In the genomic region with DNA sequence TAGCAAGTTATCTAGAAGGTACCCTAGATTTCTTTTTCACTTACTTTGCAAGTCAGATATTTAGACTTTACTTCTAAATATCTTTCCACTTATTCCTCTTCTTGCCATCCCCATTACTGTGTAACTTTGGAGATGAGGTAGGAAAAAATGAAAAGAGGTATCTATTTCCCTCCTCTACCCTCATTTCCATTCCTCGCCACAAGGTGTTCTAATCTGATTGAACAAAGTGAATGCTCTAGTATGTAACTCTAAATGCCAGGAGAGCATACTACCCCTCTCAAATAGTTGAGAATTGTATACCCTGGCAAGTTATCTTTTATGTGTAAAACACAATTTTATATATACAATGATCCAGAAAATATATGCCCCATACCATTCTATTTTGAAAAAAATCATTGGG, we compare ENCODE assay signal across 16 cellular contexts. TPM values are rescaled to one million over a fixed set of nuclear protein-coding genes. Genes with fewer than 3 reads are reported as not detected.
DNase-seq lines count a peak whose midpoint lies in the region; ATAC-seq and TF ChIP-seq lines count a peak whose summit lies in the region.
"Had no signal": no experiment of that assay in that cellular context is flagged by ENCODE, and none has a peak within 500 bp of the region (broad histone marks: within the 10 kb centered on the region; RNA-seq: fewer than 3 reads in every experiment).

No MANE protein-coding gene starts in this region.

- H3K36me3 Mint-ChIP-seq in CD4-positive, alpha-beta memory T cell: peaks cover 12 to 34% of the 10 kb centered on the region in 2 donors

- POLR2A ChIA-PET in CD4-positive, alpha-beta memory T cell (lab: Charles Lee; ENCODE audit: partially characterized antibody): interaction anchor here (11.5 kb wide), 1 partner anchor 19 kb away, joined by 245 read pairs; no protein-coding TSS in a partner anchor

- ATAC-seq in lower lobe of right lung (no peak), GM18873 (IDR thresholded peaks at IDR 0.05; ENCODE audit: low FRiP score, unreplicated experiment) (no peak)
- ATAC-seq: stimulated activated naive B cell treated with anti-CD40 and anti-IgM and Interleukin-4, amounts not matched to agents 10 μg/mL and 1 μg/mL and 100 μg/mL, for 72 hours had no signal

- CTCF ChIA-PET in CD4-positive, alpha-beta memory T cell (lab: Charles Lee; ENCODE audit: partially characterized antibody): interaction anchor here (0.6 to 3.3 kb wide), 5 partner anchors 10 to 31 kb away, joined by 3 to 32 read pairs (median 3); no protein-coding TSS in a partner anchor

- intact Hi-C loops in CD4-positive, alpha-beta memory T cell (cut with micrococcal nuclease): loop anchor here (5.0 kb wide), 2 partner anchors 33 to 222 kb away; partner anchors contain the start of gene PYROXD1
- intact Hi-C loops in lower lobe of right lung (cut with DNase I): no loop called here

- no peaks in the 10 kb centered on the region for H3K27me3 ChIP-seq in CD4-positive, alpha-beta memory T cell (ENCODE audit: insufficient read depth, low read length)
- H3K27me3 ChIP-seq in lower lobe of right lung (ENCODE audit: low read depth) (no peaks in the 10 kb centered on the region), SJCRH30 (no peaks in the 10 kb centered on the region)
- H3K27me3 ChIP-seq: dorsolateral prefrontal cortex had no signal

- H3K27me3 Mint-ChIP-seq in CD4-positive, alpha-beta memory T cell: no peaks in the 10 kb centered on the region

- H3K4me1 ChIP-seq in CD4-positive, alpha-beta memory T cell (ENCODE audit: insufficient read depth, low read length): peaks cover 40% of the 10 kb centered on the region
- peaks cover 15% of the 10 kb centered on the region for H3K4me1 ChIP-seq in lower lobe of right lung
- 0 out of 2 replicates have a peak, but pooled peaks cover 5% of the 10 kb centered on the region for H3K4me1 ChIP-seq in SJCRH30

- H3K4me1 Mint-ChIP-seq in CD4-positive, alpha-beta memory T cell: peaks cover 18 to 65% (median 34%) of the 10 kb centered on the region in 4 donors

- H3K4me3 ChIP-seq in CD4-positive, alpha-beta memory T cell (ENCODE audit: low read length in 2 of 2): no peak overlapping the region
- H3K4me3 ChIP-seq in fibroblast of mammary gland (ENCODE audit: control insufficient read depth, low read depth, low read length): no peak overlapping the region
- H3K4me3 ChIP-seq in lower lobe of right lung: no peak overlapping the region
- no peak overlapping the region for H3K4me3 ChIP-seq in SJCRH30

- peak overlapping the region in 4 of 7 donors; percentile 23 to 94 (median 58) for H3K27ac Mint-ChIP-seq in CD4-positive, alpha-beta memory T cell
- H3K27ac Mint-ChIP-seq: stimulated activated naive B cell treated with anti-CD40 and anti-IgM and Interleukin-4, amounts not matched to agents 10 μg/mL and 1 μg/mL and 100 μg/mL, for 72 hours had no signal

- TF ChIP-seq CTCF in fibroblast of mammary gland (conservative IDR thresholded peaks at IDR 0.05; ENCODE audit: control insufficient read depth, insufficient read depth, low read depth, low read length) (peak; percentile 8), lower lobe of right lung (IDR thresholded peaks at IDR 0.05) (no peak)

- no peak overlapping the region for H3K27ac ChIP-seq in CD4-positive, alpha-beta memory T cell (ENCODE audit: low read depth, low read length)
- H3K27ac ChIP-seq in lower lobe of right lung (no peak overlapping the region), SJCRH30 (no peak overlapping the region)

- H3K9me3 ChIP-seq in CD4-positive, alpha-beta memory T cell (ENCODE audit: control insufficient read depth in 1 of 2, low read length in 2 of 2): no peaks in the 10 kb centered on the region
- no peaks in the 10 kb centered on the region for H3K9me3 ChIP-seq in lower lobe of right lung
- H3K9me3 ChIP-seq in SJCRH30 (replicated peaks): no peaks in the 10 kb centered on the region

- H3K4me3 Mint-ChIP-seq in CD4-positive, alpha-beta memory T cell: peak overlapping the region in 3 of 8 donors; percentile 25 to 61 (median 56)
- H3K4me3 Mint-ChIP-seq: stimulated activated naive B cell treated with anti-CD40 and anti-IgM and Interleukin-4, amounts not matched to agents 10 μg/mL and 1 μg/mL and 100 μg/mL, for 72 hours had no signal

- peak in 1 of 5 donors; percentile 19 for DNase-seq in CD4-positive, alpha-beta memory T cell
- DNase-seq in ELR (ENCODE audit: low read depth) (peak; percentile 36), NCI-H69 (lab: John Stamatoyannopoulos, UW) (peak; percentile 9), fibroblast of mammary gland (ENCODE audit: low read depth) (no peak), lower lobe of right lung (no peak), SJCRH30 (no peak)
- DNase-seq in stimulated activated CD4-positive, alpha-beta T cell treated with anti-CD3 and anti-CD28 coated beads, Interleukin-2, amount 100 ng/mL, for 48 hours: no peak
- DNase-seq: activated gamma-delta T cell; CD8-positive, alpha-beta memory T cell; dorsolateral prefrontal cortex; IMR-90; NCI-H1436; occipital lobe; stimulated activated naive B cell treated with anti-CD40 and anti-IgM and Interleukin-4, amounts not matched to agents 10 μg/mL and 1 μg/mL and 100 μg/mL, for 72 hours had no signal

- peaks cover 6% of the 10 kb centered on the region for H3K36me3 ChIP-seq in CD4-positive, alpha-beta memory T cell (ENCODE audit: insufficient read depth, low read length)
- H3K36me3 ChIP-seq in lower lobe of right lung (peaks cover 3% of the 10 kb centered on the region), SJCRH30 (peaks cover 17% of the 10 kb centered on the region)

- no peaks in the 10 kb centered on the region for H3K9me3 Mint-ChIP-seq in CD4-positive, alpha-beta memory T cell
- H3K9me3 Mint-ChIP-seq: CD8-positive, alpha-beta memory T cell; stimulated activated naive B cell treated with anti-CD40 and anti-IgM and Interleukin-4, amounts not matched to agents 10 μg/mL and 1 μg/mL and 100 μg/mL, for 72 hours had no signal

RNA-seq across cellular contexts. Expression of gene LDHB, which starts 1.7 kb away (rescaled TPM):
- total RNA-seq in CD4-positive, alpha-beta memory T cell: 1,000 to 10,000 TPM; 1,100 to 1,180 TPM
- polyA plus RNA-seq in CD4-positive, alpha-beta memory T cell: 1,000 to 10,000 TPM; 2,006 to 2,555 TPM
- 382 TPM for total RNA-seq in lower lobe of right lung
- 1,314 and 1,361 TPM in 2 replicates for total RNA-seq in SJCRH30 (2014; rRNA removed; shearing (Covaris generic))

RNA-seq across cellular contexts. Expression of gene GYS2, which starts 54.7 kb away (rescaled TPM):
- total RNA-seq in CD4-positive, alpha-beta memory T cell: under 1 TPM; 0.11 to 0.32 TPM
- not detected for polyA plus RNA-seq in CD4-positive, alpha-beta memory T cell
- total RNA-seq in lower lobe of right lung: not detected
- total RNA-seq in SJCRH30 (2014; rRNA removed; shearing (Covaris generic)): 0.05 TPM in 1 of 2 replicates, not detected in the other
- total RNA-seq: CD8-positive, alpha-beta memory T cell; H1; IMR-90; occipital lobe had no signal
- polyA plus RNA-seq: CD8-positive, alpha-beta memory T cell; H1; IMR-90 had no signal

Comparison
In these comparisons a context has a peak if more than half of its experiments do, and no peak if none do; other contexts are left out.
1. DNase-seq: peak in ELR (single experiment) and NCI-H69 (single experiment); none in fibroblast of mammary gland (single experiment), lower lobe of right lung (single experiment), stimulated activated CD4-positive, alpha-beta T cell treated with anti-CD3 and anti-CD28 coated beads, Interleukin-2, amount 100 ng/mL, for 48 hours (0 of 2) and SJCRH30 (0 of 2).